In genomic region chr11:111920908-111921307, GRCh38 we compare ENCODE assay signal across 31 cellular contexts. TPM values are rescaled to one million over a fixed set of nuclear protein-coding genes. Genes with fewer than 3 reads are reported as not detected.
"Had no signal": no experiment of that assay in that cellular context is flagged by ENCODE, and none has a peak within 500 bp of the region (broad histone marks: within the 10 kb centered on the region; RNA-seq: fewer than 3 reads in every experiment).

No MANE protein-coding gene starts in this region.

- DNase-seq: activated B cell treated with CpG ODN at 0.5 μM for 24 hours; activated CD4-positive, alpha-beta T cell treated with anti-CD3 and anti-CD28 coated beads for 1 hour; activated CD4-positive, alpha-beta T cell treated with anti-CD3 and anti-CD28 coated beads, Interleukin-2, amount 10 ng/mL, durations not matched to agents 24 days and 14 days; activated CD4-positive, alpha-beta T cell treated with anti-CD3 and anti-CD28 coated beads, Interleukin-2, amount 50 U/mL, for 48 hours; activated CD8-positive, alpha-beta memory T cell treated with anti-CD3 and anti-CD28 coated beads, Interleukin-2, amount 10 ng/mL, durations not matched to agents 7 days and 5 days; activated effector memory CD4-positive, alpha-beta T cell treated with Interleukin-2 at 50 U/mL for 16 hours; activated naive CD4-positive, alpha-beta T cell; activated T-cell treated with anti-CD3 and anti-CD28 coated beads, Interleukin-2, amount 50 U/mL, for 24 hours; aorta; body of pancreas; KG1; NCI-H1092; NCI-H1417 treated with DMSO at 0.1 percent for 48 hours; NCI-H1694; NCI-H2029; NCI-H2107; NCI-H2171 treated with DMSO at 0.1 percent for 48 hours; NCI-H226; NCI-H526; NCI-H82; OCI-M1; SHP77; T-helper 17 cell; T-helper 9 cell had no signal

- ATAC-seq: activated CD8-positive, alpha-beta memory T cell treated with anti-CD3 and anti-CD28 coated beads, Interleukin-2, amount 10 ng/mL, durations not matched to agents 7 days and 5 days; body of pancreas; Panc1; T-helper 17 cell had no signal

- H3K4me3 ChIP-seq: body of pancreas, SJSA1 had no signal

- H3K27me3 ChIP-seq: body of pancreas, SJSA1 had no signal

- H3K36me3 ChIP-seq: SJSA1 had no signal

- H3K27ac ChIP-seq: RWPE1, SJSA1 had no signal

- H3K9me3 ChIP-seq: body of pancreas, SJSA1 had no signal

RNA-seq across cellular contexts. Expression of gene C11orf52, which starts 2.2 kb away (rescaled TPM):
- total RNA-seq: activated B cell treated with CpG ODN at 0.5 μM for 24 hours; activated CD4-positive, alpha-beta T cell treated with anti-CD3 and anti-CD28 coated beads, Interleukin-2, amount 10 ng/mL, durations not matched to agents 24 days and 14 days; activated CD8-positive, alpha-beta memory T cell treated with anti-CD3 and anti-CD28 coated beads, Interleukin-2, amount 10 ng/mL, durations not matched to agents 7 days and 5 days; activated T-helper 1 cell treated with anti-CD3 and anti-CD28 coated beads, Interleukin-12 subunit alpha, Interleukin-12 subunit beta, Interleukin-2, Interleukin-4 antibody, amounts not matched to agents 30 ng/mL and 10 ng/mL and 1 ng/mL, durations not matched to agents 14 hours and 24 hours and 36 hours; SJSA1; T-helper 17 cell had no signal
- polyA plus RNA-seq: IgD-negative memory B cell had no signal

RNA-seq across cellular contexts. Expression of gene HSPB2, which starts 8.4 kb away (rescaled TPM):
- total RNA-seq: activated B cell treated with CpG ODN at 0.5 μM for 24 hours; activated CD4-positive, alpha-beta T cell treated with anti-CD3 and anti-CD28 coated beads, Interleukin-2, amount 10 ng/mL, durations not matched to agents 24 days and 14 days; activated CD8-positive, alpha-beta memory T cell treated with anti-CD3 and anti-CD28 coated beads, Interleukin-2, amount 10 ng/mL, durations not matched to agents 7 days and 5 days; activated T-helper 1 cell treated with anti-CD3 and anti-CD28 coated beads, Interleukin-12 subunit alpha, Interleukin-12 subunit beta, Interleukin-2, Interleukin-4 antibody, amounts not matched to agents 30 ng/mL and 10 ng/mL and 1 ng/mL, durations not matched to agents 14 hours and 24 hours and 36 hours; body of pancreas; bronchial epithelial cell; NCI-H460; SJSA1; T-helper 17 cell had no signal
- polyA plus RNA-seq: IgD-negative memory B cell had no signal

RNA-seq across cellular contexts. Expression of gene CRYAB, which starts 9.3 kb away (rescaled TPM):
- total RNA-seq: activated B cell treated with CpG ODN at 0.5 μM for 24 hours; activated CD4-positive, alpha-beta T cell treated with anti-CD3 and anti-CD28 coated beads, Interleukin-2, amount 10 ng/mL, durations not matched to agents 24 days and 14 days; activated CD8-positive, alpha-beta memory T cell treated with anti-CD3 and anti-CD28 coated beads, Interleukin-2, amount 10 ng/mL, durations not matched to agents 7 days and 5 days; activated T-helper 1 cell treated with anti-CD3 and anti-CD28 coated beads, Interleukin-12 subunit alpha, Interleukin-12 subunit beta, Interleukin-2, Interleukin-4 antibody, amounts not matched to agents 30 ng/mL and 10 ng/mL and 1 ng/mL, durations not matched to agents 14 hours and 24 hours and 36 hours; bronchial epithelial cell; T-helper 17 cell had no signal
- polyA plus RNA-seq: IgD-negative memory B cell had no signal
